In the genomic region with DNA sequence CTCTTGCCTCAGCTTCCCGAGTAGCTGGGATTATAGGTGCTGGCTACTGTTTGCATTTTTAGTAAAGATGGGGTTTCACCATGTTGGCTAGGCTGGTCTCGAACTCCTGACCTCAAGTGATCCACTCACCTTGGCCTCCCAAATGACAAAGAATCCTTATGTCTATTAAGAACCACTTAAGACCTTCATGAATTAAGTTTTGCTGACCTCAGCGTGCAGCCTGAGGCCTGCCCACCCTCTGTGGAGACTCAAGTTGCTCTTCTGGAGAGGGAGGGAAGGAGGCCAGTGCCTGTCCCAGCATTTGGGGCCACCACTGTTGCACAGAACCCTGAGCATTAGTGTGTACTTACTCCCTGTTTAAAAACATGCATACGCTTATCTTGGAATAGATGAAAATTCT, we compare ENCODE assay signal across 35 cellular contexts.
"Had no signal": no experiment of that assay in that cellular context is flagged by ENCODE, and none has a peak within 500 bp of the region (broad histone marks: within the 10 kb centered on the region; RNA-seq: fewer than 3 reads in every experiment).

No MANE protein-coding gene starts in this region.

- H3K9me3 ChIP-seq: MG63 had no signal

- H3K36me3 ChIP-seq: MG63 had no signal

- H3K4me3 ChIP-seq: MG63 had no signal

- H3K27me3 ChIP-seq: MG63 had no signal

- DNase-seq: Karpas-422, Kasumi-1, MG63, MM.1S, MV-4-11, NCI-H1048, NCI-H1092, NCI-H1092 treated with DMSO at 0.1 percent for 48 hours, NCI-H1105, NCI-H1105 treated with DMSO at 0.1 percent for 48 hours, NCI-H1417, NCI-H1417 treated with DMSO at 0.1 percent for 48 hours, NCI-H1436, NCI-H1436 treated with DMSO at 0.1 percent for 48 hours, NCI-H146, NCI-H1694, NCI-H1694 treated with DMSO at 0.1 percent for 48 hours, NCI-H187, NCI-H187 treated with DMSO at 0.1 percent for 48 hours, NCI-H1930, NCI-H2029, NCI-H2029 treated with DMSO at 0.1 percent for 48 hours, NCI-H2081, NCI-H2081 treated with DMSO at 0.1 percent for 48 hours, NCI-H2107, NCI-H2171, NCI-H2171 treated with DMSO at 0.1 percent for 48 hours, NCI-H2227 treated with DMSO at 0.1 percent for 48 hours, NCI-H226, NCI-H345, NCI-H446, NCI-H446 treated with DMSO at 0.1 percent for 48 hours, NCI-H510A, NCI-H510A treated with DMSO at 0.1 percent for 48 hours, NCI-H524 had no signal
